In genomic region chr19:6362351-6362801, GRCh38 we compare ENCODE assay signal across 8 cellular contexts. TPM values are rescaled to one million over a fixed set of nuclear protein-coding genes. Genes with fewer than 3 reads are reported as not detected.
A peak's percentile ranks its signal among the peaks of the same experiment; 100 is the strongest.
DNase-seq lines count a peak whose midpoint lies in the region; ATAC-seq and FAIRE-seq lines count a peak whose summit lies in the region.

No MANE protein-coding gene starts in this region.

- peaks cover 9% of the 10 kb centered on the region for H3K4me1 ChIP-seq in HUES6 (ENCODE audit: control insufficient read depth, insufficient read depth, low read length)
- peaks cover 4% of the 10 kb centered on the region for H3K4me1 ChIP-seq in right cardiac atrium (ENCODE audit: control insufficient read depth, insufficient read depth, low read length)

- peaks cover 6% of the 10 kb centered on the region for H3K36me3 Mint-ChIP-seq in activated T-cell treated with anti-CD3 and anti-CD28 coated beads, Interleukin-2, amount 50 U/mL, for 4 hours (ENCODE audit: insufficient read depth)

- peak overlapping the region; percentile 88 for H3K9ac ChIP-seq in HUES6 (ENCODE audit: low read length)

- H3K4me3 Mint-ChIP-seq in activated T-cell treated with anti-CD3 and anti-CD28 coated beads, Interleukin-2, amount 50 U/mL, for 4 hours: peak overlapping the region; percentile 95

- no peaks in the 10 kb centered on the region for H3K9me3 Mint-ChIP-seq in activated T-cell treated with anti-CD3 and anti-CD28 coated beads, Interleukin-2, amount 50 U/mL, for 4 hours

- intact Hi-C loops in right cardiac atrium (cut with DNase I): no loop called here

- H3K27me3 ChIP-seq in HUES6 (ENCODE audit: control insufficient read depth, insufficient read depth, low read length) (no peaks in the 10 kb centered on the region), right cardiac atrium (ENCODE audit: control insufficient read depth, insufficient read depth) (no peaks in the 10 kb centered on the region)

- H3K4me3 ChIP-seq in HUES6 (ENCODE audit: low read depth, low read length) (peak overlapping the region; percentile 83), right cardiac atrium (ENCODE audit: low read length) (peak overlapping the region; percentile 86)

- peaks cover 17% of the 10 kb centered on the region for H3K4me1 Mint-ChIP-seq in activated T-cell treated with anti-CD3 and anti-CD28 coated beads, Interleukin-2, amount 50 U/mL, for 4 hours (ENCODE audit: low read depth)

- no peaks in the 10 kb centered on the region for H3K27me3 Mint-ChIP-seq in activated T-cell treated with anti-CD3 and anti-CD28 coated beads, Interleukin-2, amount 50 U/mL, for 4 hours (ENCODE audit: low read depth)

- no peak for FAIRE-seq in frontal cortex (lab: Jason Lieb, UNC)

- peaks cover 31% of the 10 kb centered on the region for H3K36me3 ChIP-seq in HUES6 (ENCODE audit: control insufficient read depth, insufficient read depth, low read length)

- ATAC-seq in activated T-cell treated with anti-CD3 and anti-CD28 coated beads, Interleukin-2, amount 50 U/mL, for 4 hours: no peak
- no peak for ATAC-seq in right cardiac atrium
- ATAC-seq in HG02840 (IDR thresholded peaks at IDR 0.05; ENCODE audit: low FRiP score, unreplicated experiment): no peak
- ATAC-seq in HG03457 (IDR thresholded peaks at IDR 0.05; ENCODE audit: unreplicated experiment): no peak
- ATAC-seq in GM18870 (IDR thresholded peaks at IDR 0.05; ENCODE audit: unreplicated experiment): no peak

- no peak overlapping the region for H3K27ac ChIP-seq in HUES6 (ENCODE audit: low read depth, low read length)
- H3K27ac ChIP-seq in right cardiac atrium (ENCODE audit: low read length): peak overlapping the region; percentile 16

- WGBS in right cardiac atrium: 20% methylated on average over 11 of the region's 11 CpGs

- H3K9me3 ChIP-seq in HUES6 (ENCODE audit: control insufficient read depth, insufficient read depth, low read depth, low read length) (no peaks in the 10 kb centered on the region), right cardiac atrium (ENCODE audit: control insufficient read depth, low read length) (no peaks in the 10 kb centered on the region)

- DNase-seq in activated T-cell treated with anti-CD3 and anti-CD28 coated beads, Interleukin-2, amount 50 U/mL, for 4 hours: peak; percentile 28
- DNase-seq in right cardiac atrium (peak in 1 of 3 donors; percentile 47), frontal cortex (ENCODE audit: low spot score in 2 of 2) (no peak)
- DNase-seq in stimulated activated CD4-positive, alpha-beta T cell treated with anti-CD3 and anti-CD28 coated beads, Interleukin-2, amount 100 ng/mL, for 24 hours: peak; percentile 26 to 37

RNA-seq across cellular contexts. Expression of gene CLPP, which starts 1.0 kb away (rescaled TPM):
- 100 to 1,000 TPM; 228 to 249 (median 237) TPM for total RNA-seq in activated T-cell treated with anti-CD3 and anti-CD28 coated beads, Interleukin-2, amount 50 U/mL, for 4 hours
- total RNA-seq in right cardiac atrium (10 to 100 TPM; 61.5 to 79.5 (median 68.6) TPM), frontal cortex (38.3 TPM)
- 73.0 TPM for polyA plus RNA-seq in right cardiac atrium

RNA-seq across cellular contexts. Expression of gene ALKBH7, which starts 10.2 kb away (rescaled TPM):
- 10 to 100 TPM; 28.8 to 37.7 (median 36.3) TPM for total RNA-seq in activated T-cell treated with anti-CD3 and anti-CD28 coated beads, Interleukin-2, amount 50 U/mL, for 4 hours
- total RNA-seq in right cardiac atrium: 100 to 1,000 TPM in 3 of 4 donors, 10 to 100 TPM in 1; 95.6 to 127 (median 119) TPM
- 99.0 TPM for polyA plus RNA-seq in right cardiac atrium
- total RNA-seq in frontal cortex: 39.9 TPM

RNA-seq across cellular contexts. Expression of gene PSPN, which starts 13.4 kb away (rescaled TPM):
- 1 to 10 TPM; 1.4 to 1.9 (median 1.4) TPM for total RNA-seq in activated T-cell treated with anti-CD3 and anti-CD28 coated beads, Interleukin-2, amount 50 U/mL, for 4 hours
- total RNA-seq in right cardiac atrium (1 to 10 TPM in 2 of 4 donors, under 1 TPM in 2; 0.68 to 1.3 (median 0.99) TPM), frontal cortex (3.7 TPM)
- polyA plus RNA-seq in right cardiac atrium: 0.50 TPM

RNA-seq across cellular contexts. Expression of gene ACER1, which starts 29.0 kb away (rescaled TPM):
- under 1 TPM; 0.13 to 0.22 (median 0.15) TPM for total RNA-seq in activated T-cell treated with anti-CD3 and anti-CD28 coated beads, Interleukin-2, amount 50 U/mL, for 4 hours
- total RNA-seq in right cardiac atrium (not detected), frontal cortex (not detected)
- polyA plus RNA-seq in right cardiac atrium: not detected

RNA-seq across cellular contexts. Expression of gene GTF2F1, which starts 30.6 kb away (rescaled TPM):
- 10 to 100 TPM; 68.6 to 77.9 (median 75.1) TPM for total RNA-seq in activated T-cell treated with anti-CD3 and anti-CD28 coated beads, Interleukin-2, amount 50 U/mL, for 4 hours
- 10 to 100 TPM; 30.8 to 39.8 (median 34.3) TPM for total RNA-seq in right cardiac atrium
- polyA plus RNA-seq in right cardiac atrium: 33.8 TPM
- 51.0 TPM for total RNA-seq in frontal cortex

Comparison
In these comparisons a context has a peak if more than half of its experiments do, and no peak if none do; other contexts are left out.
1. DNase-seq: peak in activated T-cell treated with anti-CD3 and anti-CD28 coated beads, Interleukin-2, amount 50 U/mL, for 4 hours (single experiment) and stimulated activated CD4-positive, alpha-beta T cell treated with anti-CD3 and anti-CD28 coated beads, Interleukin-2, amount 100 ng/mL, for 24 hours (2 of 2); none in frontal cortex (0 of 2).